In genomic region chrX:12423346-12423745, GRCh38 we compare ENCODE assay signal across 30 cellular contexts.
"Had no signal": no experiment of that assay in that cellular context is flagged by ENCODE, and none has a peak within 500 bp of the region (broad histone marks: within the 10 kb centered on the region; RNA-seq: fewer than 3 reads in every experiment).

No MANE protein-coding gene starts in this region.

- H3K36me3 Mint-ChIP-seq: activated CD4-positive, alpha-beta memory T cell treated with anti-CD3 and anti-CD28 coated beads for 36 hours; activated naive CD4-positive, alpha-beta T cell treated with anti-CD3 and anti-CD28 coated beads, Interleukin-2, amount 50 U/mL, for 72 hours; brain; T-cell had no signal

- H3K27ac ChIP-seq: ascending aorta, cardiac muscle cell, PC-9, SK-N-MC, VCaP had no signal

- DNase-seq: activated CD4-positive, alpha-beta memory T cell treated with anti-CD3 and anti-CD28 coated beads for 36 hours; activated CD4-positive, alpha-beta T cell treated with anti-CD3 and anti-CD28 coated beads, Interleukin-2, amount 10 ng/mL, durations not matched to agents 7 days and 5 days; activated CD4-positive, CD25-positive, alpha-beta regulatory T cell; activated CD8-positive, alpha-beta memory T cell treated with anti-CD3 and anti-CD28 coated beads for 24 hours; activated effector memory CD4-positive, alpha-beta T cell treated with anti-CD3 and anti-CD28 coated beads, Interleukin-2, amount 50 U/mL, for 16 hours; activated naive CD4-positive, alpha-beta T cell treated with Interleukin-2 at 50 U/mL for 16 hours; activated naive CD8-positive, alpha-beta T cell treated with anti-CD3 and anti-CD28 coated beads, Interleukin-2, amount 50 U/mL, for 24 hours; activated T-cell treated with anti-CD3 and anti-CD28 coated beads, Interleukin-2, amount 50 U/mL, for 4 hours; amniotic stem cell; KG1; MG63; NCI-H1048; NCI-H1417; NCI-H1930; NCI-H2171 treated with DMSO at 0.1 percent for 48 hours; NCI-H226; NCI-H526; NCI-H774; NK-92 treated with Interleukin-12 subunit alpha and Interleukin-12 subunit beta, amount 100 ng/mL, for 24 hours; PC-9; SHP77 treated with DMSO at 0.1 percent for 48 hours; T-cell; T-helper 2 cell; T1000 had no signal

- H3K4me2 ChIP-seq: PC-9 had no signal

- H3K27ac Mint-ChIP-seq: activated CD4-positive, alpha-beta memory T cell treated with anti-CD3 and anti-CD28 coated beads for 36 hours; activated CD4-positive, alpha-beta T cell treated with anti-CD3 and anti-CD28 coated beads, Interleukin-2, amount 10 ng/mL, durations not matched to agents 7 days and 5 days; activated naive CD4-positive, alpha-beta T cell treated with anti-CD3 and anti-CD28 coated beads, Interleukin-2, amount 50 U/mL, for 72 hours; activated naive CD8-positive, alpha-beta T cell treated with anti-CD3 and anti-CD28 coated beads, Interleukin-2, amount 50 U/mL, for 24 hours; brain; T-cell had no signal

- H3K4me3 ChIP-seq: ascending aorta, cardiac muscle cell, MG63, PC-9, SK-N-MC had no signal

- H3K9me3 Mint-ChIP-seq: activated CD4-positive, alpha-beta memory T cell treated with anti-CD3 and anti-CD28 coated beads for 36 hours; activated CD4-positive, alpha-beta T cell treated with anti-CD3 and anti-CD28 coated beads, Interleukin-2, amount 10 ng/mL, durations not matched to agents 7 days and 5 days; activated naive CD8-positive, alpha-beta T cell treated with anti-CD3 and anti-CD28 coated beads, Interleukin-2, amount 50 U/mL, for 24 hours; activated T-cell treated with anti-CD3 and anti-CD28 coated beads, Interleukin-2, amount 50 U/mL, for 4 hours had no signal

- H3K27me3 ChIP-seq: ascending aorta, cardiac muscle cell, MG63 had no signal

- H2AFZ ChIP-seq: PC-9 had no signal

- H3K4me3 Mint-ChIP-seq: activated CD4-positive, alpha-beta memory T cell treated with anti-CD3 and anti-CD28 coated beads for 36 hours; activated CD4-positive, alpha-beta T cell treated with anti-CD3 and anti-CD28 coated beads, Interleukin-2, amount 10 ng/mL, durations not matched to agents 7 days and 5 days; activated naive CD8-positive, alpha-beta T cell treated with anti-CD3 and anti-CD28 coated beads, Interleukin-2, amount 50 U/mL, for 24 hours; activated T-cell treated with anti-CD3 and anti-CD28 coated beads, Interleukin-2, amount 50 U/mL, for 4 hours; brain; T-cell had no signal

- H3K4me1 ChIP-seq: ascending aorta had no signal

- H3K4me1 Mint-ChIP-seq: activated CD4-positive, alpha-beta T cell treated with anti-CD3 and anti-CD28 coated beads, Interleukin-2, amount 10 ng/mL, durations not matched to agents 7 days and 5 days; activated naive CD8-positive, alpha-beta T cell treated with anti-CD3 and anti-CD28 coated beads, Interleukin-2, amount 50 U/mL, for 24 hours; brain; T-cell had no signal

- H3K36me3 ChIP-seq: ascending aorta, cardiac muscle cell, MG63 had no signal

- H3K9me3 ChIP-seq: ascending aorta, MG63 had no signal

- H3K27me3 Mint-ChIP-seq: activated CD4-positive, alpha-beta memory T cell treated with anti-CD3 and anti-CD28 coated beads for 36 hours; activated CD4-positive, alpha-beta T cell treated with anti-CD3 and anti-CD28 coated beads, Interleukin-2, amount 10 ng/mL, durations not matched to agents 7 days and 5 days; activated naive CD8-positive, alpha-beta T cell treated with anti-CD3 and anti-CD28 coated beads, Interleukin-2, amount 50 U/mL, for 24 hours; brain had no signal
